Comparison of ENCODE assay signal across 1 cellular context in genomic region chr2:39778775-39779751, GRCh38.
TF ChIP-seq lines count a peak whose summit lies in the region.

THUMPD2 (minus strand) TSS chr2:39779258; CDS start chr2:39779239, 19 bp downstream.

TF ChIP-seq in K562, 482 proteins besides CTCF, POLR2A, EP300 and RAD21 (continued from another document and continues in another):
- TF ChIP-seq PBX2 (CRISPR knock-in tag; IDR thresholded peaks at IDR 0.05; ENCODE audit: low read depth) (no peak), PBX2 (tag; conservative IDR thresholded peaks at IDR 0.05; ENCODE audit: low read depth) (no peak), NCOR1 (IDR thresholded peaks at IDR 0.05) (no peak), CREB5 (CRISPR knock-in tag; IDR thresholded peaks at IDR 0.05) (no peak), MYBL2 (IDR thresholded peaks at IDR 0.05; ENCODE audit: low read depth) (no peak), MYBL2 (CRISPR knock-in tag; IDR thresholded peaks at IDR 0.05; ENCODE audit: borderline replicate concordance) (no peak), MECOM (CRISPR knock-in tag; IDR thresholded peaks at IDR 0.05) (no peak), KAT8 (IDR thresholded peaks at IDR 0.05; ENCODE audit: low read depth) (no peak), ZNF639 (CRISPR knock-in tag; conservative IDR thresholded peaks at IDR 0.05 in 1 of 2, IDR thresholded peaks at IDR 0.05 in 1 of 2) (peak in 1 of 2 experiments; percentile 65; a peak in 1 of 4 replicates), ATF1 (CRISPR knock-in tag; IDR thresholded peaks at IDR 0.05) (no peak), ATF1 (tag; IDR thresholded peaks at IDR 0.05) (peak; percentile 63), PTBP1 (IDR thresholded peaks at IDR 0.05; ENCODE audit: low read depth, low read length) (no peak), HDAC8 (tag; IDR thresholded peaks at IDR 0.05) (peak; percentile 81; the same call in 1 of the 2 replicates), ZNF212 (CRISPR knock-in tag; IDR thresholded peaks at IDR 0.05) (0 out of 2 replicates have a peak, but pooled peaks have one; percentile 57), ZBTB34 (CRISPR knock-in tag; IDR thresholded peaks at IDR 0.05) (no peak), PTTG1 (tag; IDR thresholded peaks at IDR 0.05; ENCODE audit: low read depth) (no peak), ZNF717 (CRISPR knock-in tag; IDR thresholded peaks at IDR 0.05) (no peak), ZC3H11A (IDR thresholded peaks at IDR 0.05; ENCODE audit: low read depth, low read length) (0 out of 2 replicates have a peak, but pooled peaks have one; percentile 29), HNRNPLL (IDR thresholded peaks at IDR 0.05; ENCODE audit: low read depth, low read length, poor library complexity, severe bottlenecking) (no peak), CBFA2T2 (conservative IDR thresholded peaks at IDR 0.05) (peak; percentile 65), ZNF134 (CRISPR knock-in tag; conservative IDR thresholded peaks at IDR 0.05) (no peak), ZNF766 (CRISPR knock-in tag; conservative IDR thresholded peaks at IDR 0.05) (peak; percentile 84), MBD2 (IDR thresholded peaks at IDR 0.05; ENCODE audit: borderline replicate concordance, low read depth) (no peak), KDM4B (IDR thresholded peaks at IDR 0.05; ENCODE audit: borderline replicate concordance in 2 of 2, low read depth in 1 of 2) (0 out of 4 replicates have a peak, but pooled peaks of 1 of the 2 experiments have one; percentile 33), ZNF699 (CRISPR knock-in tag; IDR thresholded peaks at IDR 0.05; ENCODE audit: insufficient replicate concordance) (no peak), ATF2 (CRISPR knock-in tag; IDR thresholded peaks at IDR 0.05) (0 out of 2 replicates have a peak, but pooled peaks have one; percentile 18), MTA3 (IDR thresholded peaks at IDR 0.05; ENCODE audit: borderline replicate concordance) (peak; percentile 66; the same call in 1 of the 2 replicates), ZSCAN29 (IDR thresholded peaks at IDR 0.05) (no peak), THAP7 (CRISPR knock-in tag; IDR thresholded peaks at IDR 0.05) (no peak), IRF2 (CRISPR knock-in tag; IDR thresholded peaks at IDR 0.05) (no peak), HBP1 (CRISPR knock-in tag; IDR thresholded peaks at IDR 0.05) (0 out of 2 replicates have a peak, but pooled peaks have one; percentile 47), ZNF512 (tag; IDR thresholded peaks at IDR 0.05) (no peak), RB1 (IDR thresholded peaks at IDR 0.05; ENCODE audit: low read depth) (peak; percentile 94), ARID3B (CRISPR knock-in tag; IDR thresholded peaks at IDR 0.05; ENCODE audit: borderline replicate concordance) (0 out of 2 replicates have a peak, but pooled peaks have one; percentile 54), HDAC1 (IDR thresholded peaks at IDR 0.05) (peak in 1 of 2 experiments; percentile 72; a peak in 1 of 4 replicates), ZNF282 (CRISPR knock-in tag; IDR thresholded peaks at IDR 0.05) (0 out of 2 replicates have a peak, but pooled peaks have one; percentile 82), POLR3G (IDR thresholded peaks at IDR 0.05; ENCODE audit: extremely low read depth, insufficient read length, insufficient replicate concordance) (no peak), ARID3A (IDR thresholded peaks at IDR 0.05; ENCODE audit: borderline replicate concordance, low read depth, low read length) (no peak), CAMTA2 (CRISPR knock-in tag; conservative IDR thresholded peaks at IDR 0.05) (no peak), ETV5 (CRISPR knock-in tag; IDR thresholded peaks at IDR 0.05; ENCODE audit: low read depth) (peak; percentile 78), SIN3A (IDR thresholded peaks at IDR 0.05; ENCODE audit: borderline replicate concordance in 2 of 2, control insufficient read depth in 1 of 2, low read depth in 2 of 2, low read length in 2 of 2) (peak; percentile 41 to 59; a peak in 1 of 4 replicates), SREBF2 (CRISPR knock-in tag; IDR thresholded peaks at IDR 0.05) (no peak), ZNF124 (CRISPR knock-in tag; IDR thresholded peaks at IDR 0.05) (no peak), ZNF316 (IDR thresholded peaks at IDR 0.05) (0 out of 2 replicates have a peak, but pooled peaks have one; percentile 11), CBX3 (IDR thresholded peaks at IDR 0.05; ENCODE audit: borderline replicate concordance in 1 of 2, low read length in 2 of 2) (no peak)
